1 cellular context compared by ENCODE assay signal in genomic region chr19:43124360-43124759, GRCh38.
TF ChIP-seq lines count a peak whose summit lies in the region.

No MANE protein-coding gene starts in this region.

TF ChIP-seq in liver, 16 proteins besides CTCF, POLR2A, EP300 and RAD21 (continued from another document):
- TF ChIP-seq, protein P1, sequence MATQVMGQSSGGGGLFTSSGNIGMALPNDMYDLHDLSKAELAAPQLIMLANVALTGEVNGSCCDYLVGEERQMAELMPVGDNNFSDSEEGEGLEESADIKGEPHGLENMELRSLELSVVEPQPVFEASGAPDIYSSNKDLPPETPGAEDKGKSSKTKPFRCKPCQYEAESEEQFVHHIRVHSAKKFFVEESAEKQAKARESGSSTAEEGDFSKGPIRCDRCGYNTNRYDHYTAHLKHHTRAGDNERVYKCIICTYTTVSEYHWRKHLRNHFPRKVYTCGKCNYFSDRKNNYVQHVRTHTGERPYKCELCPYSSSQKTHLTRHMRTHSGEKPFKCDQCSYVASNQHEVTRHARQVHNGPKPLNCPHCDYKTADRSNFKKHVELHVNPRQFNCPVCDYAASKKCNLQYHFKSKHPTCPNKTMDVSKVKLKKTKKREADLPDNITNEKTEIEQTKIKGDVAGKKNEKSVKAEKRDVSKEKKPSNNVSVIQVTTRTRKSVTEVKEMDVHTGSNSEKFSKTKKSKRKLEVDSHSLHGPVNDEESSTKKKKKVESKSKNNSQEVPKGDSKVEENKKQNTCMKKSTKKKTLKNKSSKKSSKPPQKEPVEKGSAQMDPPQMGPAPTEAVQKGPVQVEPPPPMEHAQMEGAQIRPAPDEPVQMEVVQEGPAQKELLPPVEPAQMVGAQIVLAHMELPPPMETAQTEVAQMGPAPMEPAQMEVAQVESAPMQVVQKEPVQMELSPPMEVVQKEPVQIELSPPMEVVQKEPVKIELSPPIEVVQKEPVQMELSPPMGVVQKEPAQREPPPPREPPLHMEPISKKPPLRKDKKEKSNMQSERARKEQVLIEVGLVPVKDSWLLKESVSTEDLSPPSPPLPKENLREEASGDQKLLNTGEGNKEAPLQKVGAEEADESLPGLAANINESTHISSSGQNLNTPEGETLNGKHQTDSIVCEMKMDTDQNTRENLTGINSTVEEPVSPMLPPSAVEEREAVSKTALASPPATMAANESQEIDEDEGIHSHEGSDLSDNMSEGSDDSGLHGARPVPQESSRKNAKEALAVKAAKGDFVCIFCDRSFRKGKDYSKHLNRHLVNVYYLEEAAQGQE (IDR thresholded peaks at IDR 0.05), result no peak
- TF ChIP-seq RXRA (IDR thresholded peaks at IDR 0.05) (no peak), HNF4A (conservative IDR thresholded peaks at IDR 0.05) (no peak), NR2F2 (IDR thresholded peaks at IDR 0.05) (no peak), SP1 (IDR thresholded peaks at IDR 0.05) (no peak), YY1 (IDR thresholded peaks at IDR 0.05) (no peak), FOXA1 (IDR thresholded peaks at IDR 0.05) (no peak)
- TF ChIP-seq, protein P2, sequence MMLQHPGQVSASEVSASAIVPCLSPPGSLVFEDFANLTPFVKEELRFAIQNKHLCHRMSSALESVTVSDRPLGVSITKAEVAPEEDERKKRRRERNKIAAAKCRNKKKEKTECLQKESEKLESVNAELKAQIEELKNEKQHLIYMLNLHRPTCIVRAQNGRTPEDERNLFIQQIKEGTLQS (IDR thresholded peaks at IDR 0.05), result no peak
